ENCODE assay signal across 1 cellular context in genomic region chr1:168234846-168235547, GRCh38.
TF ChIP-seq lines count a peak whose summit lies in the region.

No MANE protein-coding gene starts in this region.

TF ChIP-seq in K562, 482 proteins besides CTCF, POLR2A, EP300 and RAD21 (continued from another document):
- TF ChIP-seq, protein P1, sequence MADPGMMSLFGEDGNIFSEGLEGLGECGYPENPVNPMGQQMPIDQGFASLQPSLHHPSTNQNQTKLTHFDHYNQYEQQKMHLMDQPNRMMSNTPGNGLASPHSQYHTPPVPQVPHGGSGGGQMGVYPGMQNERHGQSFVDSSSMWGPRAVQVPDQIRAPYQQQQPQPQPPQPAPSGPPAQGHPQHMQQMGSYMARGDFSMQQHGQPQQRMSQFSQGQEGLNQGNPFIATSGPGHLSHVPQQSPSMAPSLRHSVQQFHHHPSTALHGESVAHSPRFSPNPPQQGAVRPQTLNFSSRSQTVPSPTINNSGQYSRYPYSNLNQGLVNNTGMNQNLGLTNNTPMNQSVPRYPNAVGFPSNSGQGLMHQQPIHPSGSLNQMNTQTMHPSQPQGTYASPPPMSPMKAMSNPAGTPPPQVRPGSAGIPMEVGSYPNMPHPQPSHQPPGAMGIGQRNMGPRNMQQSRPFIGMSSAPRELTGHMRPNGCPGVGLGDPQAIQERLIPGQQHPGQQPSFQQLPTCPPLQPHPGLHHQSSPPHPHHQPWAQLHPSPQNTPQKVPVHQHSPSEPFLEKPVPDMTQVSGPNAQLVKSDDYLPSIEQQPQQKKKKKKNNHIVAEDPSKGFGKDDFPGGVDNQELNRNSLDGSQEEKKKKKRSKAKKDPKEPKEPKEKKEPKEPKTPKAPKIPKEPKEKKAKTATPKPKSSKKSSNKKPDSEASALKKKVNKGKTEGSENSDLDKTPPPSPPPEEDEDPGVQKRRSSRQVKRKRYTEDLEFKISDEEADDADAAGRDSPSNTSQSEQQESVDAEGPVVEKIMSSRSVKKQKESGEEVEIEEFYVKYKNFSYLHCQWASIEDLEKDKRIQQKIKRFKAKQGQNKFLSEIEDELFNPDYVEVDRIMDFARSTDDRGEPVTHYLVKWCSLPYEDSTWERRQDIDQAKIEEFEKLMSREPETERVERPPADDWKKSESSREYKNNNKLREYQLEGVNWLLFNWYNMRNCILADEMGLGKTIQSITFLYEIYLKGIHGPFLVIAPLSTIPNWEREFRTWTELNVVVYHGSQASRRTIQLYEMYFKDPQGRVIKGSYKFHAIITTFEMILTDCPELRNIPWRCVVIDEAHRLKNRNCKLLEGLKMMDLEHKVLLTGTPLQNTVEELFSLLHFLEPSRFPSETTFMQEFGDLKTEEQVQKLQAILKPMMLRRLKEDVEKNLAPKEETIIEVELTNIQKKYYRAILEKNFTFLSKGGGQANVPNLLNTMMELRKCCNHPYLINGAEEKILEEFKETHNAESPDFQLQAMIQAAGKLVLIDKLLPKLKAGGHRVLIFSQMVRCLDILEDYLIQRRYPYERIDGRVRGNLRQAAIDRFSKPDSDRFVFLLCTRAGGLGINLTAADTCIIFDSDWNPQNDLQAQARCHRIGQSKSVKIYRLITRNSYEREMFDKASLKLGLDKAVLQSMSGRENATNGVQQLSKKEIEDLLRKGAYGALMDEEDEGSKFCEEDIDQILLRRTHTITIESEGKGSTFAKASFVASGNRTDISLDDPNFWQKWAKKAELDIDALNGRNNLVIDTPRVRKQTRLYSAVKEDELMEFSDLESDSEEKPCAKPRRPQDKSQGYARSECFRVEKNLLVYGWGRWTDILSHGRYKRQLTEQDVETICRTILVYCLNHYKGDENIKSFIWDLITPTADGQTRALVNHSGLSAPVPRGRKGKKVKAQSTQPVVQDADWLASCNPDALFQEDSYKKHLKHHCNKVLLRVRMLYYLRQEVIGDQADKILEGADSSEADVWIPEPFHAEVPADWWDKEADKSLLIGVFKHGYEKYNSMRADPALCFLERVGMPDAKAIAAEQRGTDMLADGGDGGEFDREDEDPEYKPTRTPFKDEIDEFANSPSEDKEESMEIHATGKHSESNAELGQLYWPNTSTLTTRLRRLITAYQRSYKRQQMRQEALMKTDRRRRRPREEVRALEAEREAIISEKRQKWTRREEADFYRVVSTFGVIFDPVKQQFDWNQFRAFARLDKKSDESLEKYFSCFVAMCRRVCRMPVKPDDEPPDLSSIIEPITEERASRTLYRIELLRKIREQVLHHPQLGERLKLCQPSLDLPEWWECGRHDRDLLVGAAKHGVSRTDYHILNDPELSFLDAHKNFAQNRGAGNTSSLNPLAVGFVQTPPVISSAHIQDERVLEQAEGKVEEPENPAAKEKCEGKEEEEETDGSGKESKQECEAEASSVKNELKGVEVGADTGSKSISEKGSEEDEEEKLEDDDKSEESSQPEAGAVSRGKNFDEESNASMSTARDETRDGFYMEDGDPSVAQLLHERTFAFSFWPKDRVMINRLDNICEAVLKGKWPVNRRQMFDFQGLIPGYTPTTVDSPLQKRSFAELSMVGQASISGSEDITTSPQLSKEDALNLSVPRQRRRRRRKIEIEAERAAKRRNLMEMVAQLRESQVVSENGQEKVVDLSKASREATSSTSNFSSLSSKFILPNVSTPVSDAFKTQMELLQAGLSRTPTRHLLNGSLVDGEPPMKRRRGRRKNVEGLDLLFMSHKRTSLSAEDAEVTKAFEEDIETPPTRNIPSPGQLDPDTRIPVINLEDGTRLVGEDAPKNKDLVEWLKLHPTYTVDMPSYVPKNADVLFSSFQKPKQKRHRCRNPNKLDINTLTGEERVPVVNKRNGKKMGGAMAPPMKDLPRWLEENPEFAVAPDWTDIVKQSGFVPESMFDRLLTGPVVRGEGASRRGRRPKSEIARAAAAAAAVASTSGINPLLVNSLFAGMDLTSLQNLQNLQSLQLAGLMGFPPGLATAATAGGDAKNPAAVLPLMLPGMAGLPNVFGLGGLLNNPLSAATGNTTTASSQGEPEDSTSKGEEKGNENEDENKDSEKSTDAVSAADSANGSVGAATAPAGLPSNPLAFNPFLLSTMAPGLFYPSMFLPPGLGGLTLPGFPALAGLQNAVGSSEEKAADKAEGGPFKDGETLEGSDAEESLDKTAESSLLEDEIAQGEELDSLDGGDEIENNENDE (IDR thresholded peaks at IDR 0.05; ENCODE audit: low read depth, low read length): no peak
- TF ChIP-seq ZBTB17 (CRISPR knock-in tag; IDR thresholded peaks at IDR 0.05) (no peak), THRAP3 (IDR thresholded peaks at IDR 0.05; ENCODE audit: borderline replicate concordance) (no peak), KLF13 (tag; IDR thresholded peaks at IDR 0.05; ENCODE audit: borderline replicate concordance, low read depth) (no peak), ZBTB33 (CRISPR knock-in tag; IDR thresholded peaks at IDR 0.05) (no peak), BCOR (IDR thresholded peaks at IDR 0.05) (no peak)
- TF ChIP-seq, protein P2, sequence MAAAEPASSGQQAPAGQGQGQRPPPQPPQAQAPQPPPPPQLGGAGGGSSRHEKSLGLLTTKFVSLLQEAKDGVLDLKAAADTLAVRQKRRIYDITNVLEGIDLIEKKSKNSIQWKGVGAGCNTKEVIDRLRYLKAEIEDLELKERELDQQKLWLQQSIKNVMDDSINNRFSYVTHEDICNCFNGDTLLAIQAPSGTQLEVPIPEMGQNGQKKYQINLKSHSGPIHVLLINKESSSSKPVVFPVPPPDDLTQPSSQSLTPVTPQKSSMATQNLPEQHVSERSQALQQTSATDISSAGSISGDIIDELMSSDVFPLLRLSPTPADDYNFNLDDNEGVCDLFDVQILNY (CRISPR knock-in tag; IDR thresholded peaks at IDR 0.05): no peak
